ENCODE assay signal across 28 cellular contexts in the genomic region with DNA sequence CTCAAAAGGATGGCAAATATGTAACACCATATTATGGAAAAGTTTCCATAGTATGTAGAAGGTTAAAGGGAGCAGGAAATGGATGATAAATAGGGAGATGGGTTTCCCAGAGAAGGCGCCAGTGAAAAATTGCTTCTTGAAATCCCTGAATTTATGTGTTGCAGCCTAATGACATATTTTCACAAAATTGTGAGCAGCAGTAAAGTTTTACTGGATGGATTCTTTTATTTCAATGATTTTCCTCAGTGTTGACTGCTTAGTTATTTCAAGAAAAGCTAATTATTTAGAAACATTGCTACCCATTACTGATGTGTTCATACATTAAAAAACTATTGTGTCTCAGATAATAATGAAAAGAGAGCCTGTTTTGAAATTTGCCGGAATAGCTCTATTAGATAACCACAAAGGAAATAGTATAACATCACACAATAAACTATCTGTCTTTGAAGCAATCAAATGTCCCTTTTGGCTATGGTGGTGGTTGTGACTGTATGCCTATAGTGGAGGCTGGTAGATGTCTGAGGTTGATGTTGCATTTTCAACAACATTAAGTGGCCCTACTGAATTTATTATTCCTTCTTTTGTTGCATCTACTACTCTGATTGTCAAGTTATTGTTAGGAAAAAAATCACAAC.
"Had no signal": no experiment of that assay in that cellular context is flagged by ENCODE, and none has a peak within 500 bp of the region (broad histone marks: within the 10 kb centered on the region; RNA-seq: fewer than 3 reads in every experiment).

No MANE protein-coding gene starts in this region.

- H3K27ac ChIP-seq: left lung, neural progenitor cell, neutrophil, parathyroid adenoma, skin epidermis, stomach, testis, thyroid gland, transverse colon, upper lobe of left lung, vagina had no signal

- H3K27me3 ChIP-seq: left lung, neural progenitor cell, neutrophil, right atrium auricular region, stomach, testis, thyroid gland, transverse colon, upper lobe of left lung, vagina had no signal

- H3K4me1 ChIP-seq: left lung, neural progenitor cell, parathyroid adenoma, stomach, testis, thyroid gland, upper lobe of left lung, vagina had no signal

- DNase-seq: hypothalamus; immature natural killer cell; kidney; left colon; left lung; naive B cell; natural killer cell; nephron progenitor cell; occipital lobe; stimulated activated CD4-positive, alpha-beta T cell treated with anti-CD3 and anti-CD28 coated beads, Interleukin-12 subunit alpha, Interleukin-12 subunit beta, amount 100 ng/mL, for 4 hours; stimulated activated CD4-positive, alpha-beta T cell treated with anti-CD3 and anti-CD28 coated beads, Interleukin-15, amount 100 ng/mL, for 24 hours; stimulated activated CD4-positive, alpha-beta T cell treated with anti-CD3 and anti-CD28 coated beads, Interleukin-2, amount 100 ng/mL, for 24 hours; stimulated activated CD4-positive, alpha-beta T cell treated with anti-CD3 and anti-CD28 coated beads, Interleukin-4, amount 100 ng/mL, for 1 hour; stimulated activated naive B cell treated with anti-CD40 and anti-IgM and Interleukin-4, amounts not matched to agents 10 μg/mL and 1 μg/mL and 100 μg/mL, for 72 hours; stimulated activated naive CD8-positive, alpha-beta T cell treated with anti-CD3 and anti-CD28 coated beads, Interleukin-15, Interleukin-2, amounts not matched to agents 100 U/mL and 50 U/mL, for 24 hours; stomach; testis; thyroid gland; transverse colon; upper lobe of left lung had no signal

- H3K9me3 ChIP-seq: left lung, neutrophil, right atrium auricular region, stomach, testis, thyroid gland, transverse colon, upper lobe of left lung, vagina had no signal

- ATAC-seq: left colon; left lung; natural killer cell; sciatic nerve; stimulated activated naive B cell treated with anti-CD40 and anti-IgM and Interleukin-4, amounts not matched to agents 10 μg/mL and 1 μg/mL and 100 μg/mL, for 72 hours; stimulated activated naive CD8-positive, alpha-beta T cell treated with anti-CD3 and anti-CD28 coated beads, Interleukin-15, Interleukin-2, amounts not matched to agents 100 U/mL and 50 U/mL, for 24 hours had no signal

- H3K4me3 ChIP-seq: left lung, lung, neural progenitor cell, right atrium auricular region, skin epidermis, stomach, testis, thyroid gland, transverse colon, upper lobe of left lung, vagina had no signal

- H3K36me3 ChIP-seq: left lung, neural progenitor cell, neutrophil, right atrium auricular region, stomach, thyroid gland, transverse colon, upper lobe of left lung, vagina had no signal
